19 cellular contexts compared by ENCODE assay signal in the genomic region with DNA sequence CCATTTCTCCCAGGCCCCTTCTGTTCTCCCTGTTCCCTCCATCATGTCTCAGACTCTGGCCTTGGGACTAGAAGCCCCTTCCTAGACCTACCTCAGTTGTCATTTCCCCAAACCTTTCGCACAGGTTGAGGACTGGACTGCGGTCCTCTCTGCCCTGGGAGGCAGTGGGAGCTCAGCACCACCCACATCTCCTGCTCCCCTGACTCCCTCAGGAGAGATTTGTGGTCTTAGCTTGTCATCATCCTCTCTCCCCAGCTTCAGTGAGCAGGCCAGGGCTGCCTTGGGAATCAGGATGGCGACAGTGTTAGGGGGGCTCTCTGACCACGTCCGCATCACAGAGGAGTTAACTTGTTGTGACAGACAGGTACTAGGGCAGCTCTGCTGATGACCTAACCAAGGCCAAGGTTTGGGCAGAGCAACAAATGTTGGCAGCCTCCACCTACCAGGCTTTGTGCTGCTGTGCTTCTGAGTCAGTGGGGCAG. TPM values are rescaled to one million over a fixed set of nuclear protein-coding genes. Genes with fewer than 3 reads are reported as not detected.
DNase-seq lines count a peak whose midpoint lies in the region; ATAC-seq and TF ChIP-seq lines count a peak whose summit lies in the region.
"Had no signal": no experiment of that assay in that cellular context is flagged by ENCODE, and none has a peak within 500 bp of the region (broad histone marks: within the 10 kb centered on the region; RNA-seq: fewer than 3 reads in every experiment).

No MANE protein-coding gene starts in this region.

- CTCF ChIA-PET in IMR-90 (lab: Yijun Ruan, JAX) = no interaction called here
- CTCF ChIA-PET in SK-N-SH (lab: Yijun Ruan, JAX) = no interaction called here

- TF ChIP-seq RAD21 in IMR-90 (IDR thresholded peaks at IDR 0.05; ENCODE audit: low read length) (no peak), SK-N-SH (IDR thresholded peaks at IDR 0.05; ENCODE audit: low read length) (no peak)

- peak overlapping the region; percentile 38 for H2AFZ ChIP-seq in GM23338
- H2AFZ ChIP-seq in IMR-90 (replicated peaks; ENCODE audit: low read length, poor library complexity) = peak overlapping the region; percentile 21
- H2AFZ ChIP-seq in neuronal stem cell (ENCODE audit: low read length) = no peak overlapping the region
- H2AFZ ChIP-seq in SK-N-SH (ENCODE audit: low read depth) = no peak overlapping the region
- H2AFZ ChIP-seq: GM23248 had no signal

- WGBS in IMR-90 (ENCODE audit: extremely low coverage in 2 of 2, insufficient read length in 1 of 2), 2 experiments = no CpG with 5 or more reads among the region's 5 CpGs
- no CpG with 5 or more reads among the region's 5 CpGs for WGBS in mesendoderm (ENCODE audit: extremely low coverage, insufficient coverage, low lambda C conversion rate)
- WGBS in neuronal stem cell (ENCODE audit: extremely low coverage in 2 of 2, insufficient read length in 2 of 2, insufficient replicate concordance in 1 of 2), 2 donors = no CpG with 5 or more reads among the region's 5 CpGs
- 92% methylated on average over 2 of the region's 5 CpGs for WGBS in SK-N-SH (ENCODE audit: low lambda C conversion rate)

- H3K27me3 Mint-ChIP-seq in GM23338 (ENCODE audit: insufficient read depth, low read depth, poor library complexity) = peaks cover 15% of the 10 kb centered on the region
- no peaks in the 10 kb centered on the region for H3K27me3 Mint-ChIP-seq in T-helper 2 cell treated with Interferon-gamma antibody and Interleukin-4, amounts not matched to agents 5 μg/mL and 100 μg/mL, for 36 hours (ENCODE audit: low read depth)

- H3K18ac ChIP-seq in IMR-90 (ENCODE audit: low read depth, low read length) = no peak overlapping the region
- H3K18ac ChIP-seq in mesendoderm (ENCODE audit: low read length) = no peak overlapping the region
- H3K18ac ChIP-seq in neuronal stem cell (ENCODE audit: low read length) = peak overlapping the region; percentile 74

- H2AK9ac ChIP-seq in IMR-90 (replicated peaks; ENCODE audit: low read depth, low read length, poor library complexity) = no peak overlapping the region

- H3K4me3 ChIP-seq in GM23338 (no peak overlapping the region), IMR-90 (ENCODE audit: insufficient read depth, low read depth, low read length) (no peak overlapping the region), mesendoderm (ENCODE audit: low read length) (no peak overlapping the region), neuronal stem cell (ENCODE audit: low read length in 2 of 2) (peak overlapping the region in 1 of 2 donors; percentile 38), SK-N-SH (ENCODE audit: low read depth in 2 of 2, low read length in 1 of 2) (no peak overlapping the region)
- H3K4me3 ChIP-seq: GM23248, HAP-1 had no signal

- TF ChIP-seq CTCF in GM23338 (conservative IDR thresholded peaks at IDR 0.05; ENCODE audit: low read depth in 2 of 2) = no peak
- TF ChIP-seq CTCF in IMR-90 (conservative IDR thresholded peaks at IDR 0.05; ENCODE audit: low read depth, low read length) = no peak
- TF ChIP-seq CTCF in SK-N-SH (IDR thresholded peaks at IDR 0.05) = no peak

- H3K36me3 ChIP-seq in GM23338 (ENCODE audit: insufficient read depth) (no peaks in the 10 kb centered on the region), IMR-90 (ENCODE audit: control insufficient read depth, insufficient read depth, low read length) (no peaks in the 10 kb centered on the region), mesendoderm (ENCODE audit: control insufficient read depth, insufficient read depth, low read length) (no peaks in the 10 kb centered on the region), neuronal stem cell (replicated peaks in 1 of 2; ENCODE audit: control insufficient read depth in 2 of 2, insufficient read depth in 2 of 2, low read length in 2 of 2) (no peaks in the 10 kb centered on the region), SK-N-SH (replicated peaks in 1 of 2; ENCODE audit: control insufficient read depth in 1 of 2, insufficient read depth in 2 of 2, low read length in 1 of 2) (no peaks in the 10 kb centered on the region)
- H3K36me3 ChIP-seq: HAP-1 had no signal

- H4K91ac ChIP-seq in IMR-90 (ENCODE audit: insufficient read depth, low read depth, low read length) (no peak overlapping the region), neuronal stem cell (ENCODE audit: low read depth, low read length, poor library complexity) (no peak overlapping the region)

- H3F3A ChIP-seq in GM23338 (replicated peaks; ENCODE audit: low read depth) = no peaks in the 10 kb centered on the region
- no peaks in the 10 kb centered on the region for H3F3A ChIP-seq in SK-N-SH (replicated peaks; ENCODE audit: insufficient read depth)

- H2BK12ac ChIP-seq in neuronal stem cell (ENCODE audit: low read length) = no peak overlapping the region

- no peak overlapping the region for H3K9ac ChIP-seq in IMR-90 (ENCODE audit: low read depth, low read length)
- H3K9ac ChIP-seq in mesendoderm (ENCODE audit: low read length) = no peak overlapping the region
- H3K9ac ChIP-seq in neuronal stem cell (ENCODE audit: low read depth, low read length, poor library complexity) = no peak overlapping the region
- no peak overlapping the region for H3K9ac ChIP-seq in SK-N-SH
- H3K9ac ChIP-seq: GM23248 had no signal

- H2BK120ac ChIP-seq in IMR-90 (ENCODE audit: low read depth, low read length) = no peak overlapping the region
- H2BK120ac ChIP-seq in mesendoderm (ENCODE audit: low read depth, low read length) = no peak overlapping the region
- H2BK120ac ChIP-seq in neuronal stem cell (ENCODE audit: low read depth, low read length) = no peak overlapping the region

- H3K9me3 Mint-ChIP-seq in GM23338 = no peaks in the 10 kb centered on the region
- no peaks in the 10 kb centered on the region for H3K9me3 Mint-ChIP-seq in T-helper 2 cell treated with Interferon-gamma antibody and Interleukin-4, amounts not matched to agents 5 μg/mL and 100 μg/mL, for 36 hours
- H3K9me3 Mint-ChIP-seq: HFFc6 had no signal

- TF ChIP-seq EP300 in SK-N-SH (IDR thresholded peaks at IDR 0.05; ENCODE audit: borderline replicate concordance in 1 of 2, low read depth in 1 of 2, low read length in 1 of 2) = no peak

- H2BK5ac ChIP-seq in IMR-90 (ENCODE audit: low read depth, low read length, poor library complexity, severe bottlenecking) (no peak overlapping the region), mesendoderm (ENCODE audit: low read length) (no peak overlapping the region), neuronal stem cell (ENCODE audit: low read length) (no peak overlapping the region)

- H2BK20ac ChIP-seq in IMR-90 (ENCODE audit: low read depth, low read length) = no peak overlapping the region

- H4K8ac ChIP-seq in IMR-90 (ENCODE audit: low read depth in 2 of 2, low read length in 2 of 2) (no peak overlapping the region), mesendoderm (ENCODE audit: low read depth, low read length) (no peak overlapping the region), neuronal stem cell (ENCODE audit: low read depth, low read length) (no peak overlapping the region)

- H3K4me1 ChIP-seq in GM23338 (ENCODE audit: insufficient read depth) = no peaks in the 10 kb centered on the region
- no peaks in the 10 kb centered on the region for H3K4me1 ChIP-seq in IMR-90 (ENCODE audit: control insufficient read depth, insufficient read depth, low read length)
- peaks cover 6% of the 10 kb centered on the region for H3K4me1 ChIP-seq in mesendoderm (ENCODE audit: control insufficient read depth, low read depth, low read length)
- H3K4me1 ChIP-seq in neuronal stem cell (ENCODE audit: control insufficient read depth in 2 of 2, insufficient read depth in 1 of 2, low read depth in 1 of 2, low read length in 2 of 2) = peaks cover 0 to 11% of the 10 kb centered on the region in 2 donors
- no peaks in the 10 kb centered on the region for H3K4me1 ChIP-seq in SK-N-SH (ENCODE audit: control insufficient read depth in 1 of 2, insufficient read depth in 2 of 2, low read depth in 1 of 2, low read length in 1 of 2)
- H3K4me1 ChIP-seq: HAP-1 had no signal

- no peak overlapping the region for H3K27ac Mint-ChIP-seq in GM23338
- no peak overlapping the region for H3K27ac Mint-ChIP-seq in T-helper 2 cell treated with Interferon-gamma antibody and Interleukin-4, amounts not matched to agents 5 μg/mL and 100 μg/mL, for 36 hours
- H3K27ac Mint-ChIP-seq: HFFc6 had no signal

- H3K9me2 ChIP-seq in GM23338 (ENCODE audit: insufficient read depth) (no peaks in the 10 kb centered on the region), SK-N-SH (no peaks in the 10 kb centered on the region)

- H3K79me2 ChIP-seq in GM23338 (replicated peaks; ENCODE audit: insufficient read depth) = no peaks in the 10 kb centered on the region
- H3K79me2 ChIP-seq in mesendoderm (ENCODE audit: control insufficient read depth, insufficient read depth, low read length) = no peaks in the 10 kb centered on the region
- H3K79me2 ChIP-seq in SK-N-SH (ENCODE audit: insufficient read depth) = no peaks in the 10 kb centered on the region

- H4K20me1 ChIP-seq in GM23338 (replicated peaks; ENCODE audit: insufficient read depth) (no peaks in the 10 kb centered on the region), IMR-90 (ENCODE audit: insufficient read depth, low read length) (no peaks in the 10 kb centered on the region), SK-N-SH (ENCODE audit: insufficient read depth) (no peaks in the 10 kb centered on the region)

- ATAC-seq in GM23338 = no peak
- ATAC-seq in IMR-90 (ENCODE audit: low read depth) = no peak

- no peak overlapping the region for H3K14ac ChIP-seq in IMR-90 (replicated peaks; ENCODE audit: low read depth, low read length)
- peak overlapping the region; percentile 9 for H3K14ac ChIP-seq in neuronal stem cell (ENCODE audit: low read length)

- H3K79me1 ChIP-seq in IMR-90 (ENCODE audit: low read depth in 1 of 2, low read length in 2 of 2) (no peaks in the 10 kb centered on the region), mesendoderm (ENCODE audit: low read length) (no peaks in the 10 kb centered on the region), neuronal stem cell (ENCODE audit: low read depth, low read length) (no peaks in the 10 kb centered on the region)

- no peak overlapping the region for H2BK15ac ChIP-seq in IMR-90 (ENCODE audit: low read depth, low read length)
- H2BK15ac ChIP-seq in mesendoderm (replicated peaks; ENCODE audit: low read depth) = no peak overlapping the region
- H2BK15ac ChIP-seq in neuronal stem cell (ENCODE audit: low read length) = peak overlapping the region; percentile 62

- H2AK5ac ChIP-seq in IMR-90 (ENCODE audit: low read depth, low read length) = no peak overlapping the region
- H2AK5ac ChIP-seq in mesendoderm (ENCODE audit: low read length) = no peak overlapping the region
- H2AK5ac ChIP-seq in neuronal stem cell (ENCODE audit: low read depth, low read length) = peak overlapping the region; percentile 53

- no peak overlapping the region for H3K27ac ChIP-seq in GM23338 (ENCODE audit: low read depth)
- no peak overlapping the region for H3K27ac ChIP-seq in IMR-90 (ENCODE audit: insufficient read depth, low read length)
- H3K27ac ChIP-seq in mesendoderm (ENCODE audit: low read depth, low read length) = no peak overlapping the region
- H3K27ac ChIP-seq in neuronal stem cell (replicated peaks; ENCODE audit: low read length) = no peak overlapping the region
- H3K27ac ChIP-seq in SK-N-SH (ENCODE audit: low read depth in 2 of 2, low read length in 1 of 2) = no peak overlapping the region
- H3K27ac ChIP-seq: GM23248 had no signal

- intact Hi-C loops in IMR-90 (cut with micrococcal nuclease) = no loop called here

- dilution Hi-C loops in IMR-90 (cut with HindIII; ENCODE audit: low sequenced_read_pairs, unreplicated experiment) = no loop called here

- H3K9me3 ChIP-seq in IMR-90 (ENCODE audit: control insufficient read depth, insufficient read depth, low read length) = no peaks in the 10 kb centered on the region
- H3K9me3 ChIP-seq in neuronal stem cell (replicated peaks in 1 of 2; ENCODE audit: control insufficient read depth in 2 of 2, insufficient read depth in 1 of 2, low read depth in 1 of 2, low read length in 2 of 2) = peaks cover 0 to 3% of the 10 kb centered on the region in 2 donors
- H3K9me3 ChIP-seq in SK-N-SH = no peaks in the 10 kb centered on the region
- H3K9me3 ChIP-seq: HAP-1 had no signal

- H3K27me3 ChIP-seq in GM23338 (ENCODE audit: insufficient read depth) (peaks cover 10% of the 10 kb centered on the region), IMR-90 (ENCODE audit: control insufficient read depth, insufficient read depth, low read length) (no peaks in the 10 kb centered on the region; the same call in 1 of the 2 replicates), mesendoderm (ENCODE audit: insufficient read depth, low read length, poor library complexity) (no peaks in the 10 kb centered on the region), neuronal stem cell (ENCODE audit: control insufficient read depth in 3 of 3, insufficient read depth in 3 of 3, low read depth in 1 of 3, low read length in 3 of 3) (peaks cover 0 to 4% (median 2%) of the 10 kb centered on the region in 3 experiments), SK-N-SH (ENCODE audit: insufficient read depth) (no peaks in the 10 kb centered on the region)

- no peak overlapping the region for H3K56ac ChIP-seq in IMR-90 (ENCODE audit: extremely low read depth, insufficient read depth, low read length)
- H3K56ac ChIP-seq in mesendoderm (ENCODE audit: low read length) = peak overlapping the region; percentile 25

- in situ Hi-C loops in IMR-90 (cut with MboI; ENCODE audit: low sequenced_read_pairs) = no loop called here

- TF ChIP-seq POLR2A in IMR-90 (IDR thresholded peaks at IDR 0.05; ENCODE audit: low read depth, low read length) = no peak

- no peak overlapping the region for H3K4me2 ChIP-seq in GM23338
- H3K4me2 ChIP-seq in IMR-90 (ENCODE audit: low read depth, low read length) = no peak overlapping the region
- H3K4me2 ChIP-seq in mesendoderm (ENCODE audit: low read length) = no peak overlapping the region
- H3K4me2 ChIP-seq in neuronal stem cell (ENCODE audit: insufficient read depth, low read length, poor library complexity, severe bottlenecking) = no peak overlapping the region
- H3K4me2 ChIP-seq in SK-N-SH = no peak overlapping the region

- POLR2A ChIA-PET in IMR-90 (lab: Charles Lee; ENCODE audit: unreplicated experiment) (no interaction called here), SK-N-SH (lab: Yijun Ruan, JAX) (no interaction called here)

- H3K23ac ChIP-seq in IMR-90 (ENCODE audit: low read depth, low read length) (no peak overlapping the region), mesendoderm (ENCODE audit: low read length) (no peak overlapping the region), neuronal stem cell (ENCODE audit: low read depth, low read length, poor library complexity) (no peak overlapping the region)

- H4K5ac ChIP-seq in IMR-90 (ENCODE audit: low read depth, low read length) (no peak overlapping the region), mesendoderm (ENCODE audit: low read length) (no peak overlapping the region)

- no peak for DNase-seq in GM23338 (ENCODE audit: low spot score)
- no peak for DNase-seq in IMR-90
- DNase-seq in mesendoderm = no peak
- no peak for DNase-seq in neuronal stem cell (ENCODE audit: low spot score)
- no peak for DNase-seq in HuH-7.5 (ENCODE audit: low spot score)
- no peak for DNase-seq in T-helper 2 cell treated with Interferon-gamma antibody and Interleukin-4, amounts not matched to agents 5 μg/mL and 100 μg/mL, for 36 hours (ENCODE audit: low spot score)
- DNase-seq in SK-N-SH = no peak
- DNase-seq: C1 segment of cervical spinal cord; Calu3; CD4-positive, alpha-beta memory T cell; COR-L47; DMS53; DND-41; GM23248; HFFc6 had no signal

- H3K4ac ChIP-seq in IMR-90 (ENCODE audit: low read depth, low read length) = no peak overlapping the region
- H3K4ac ChIP-seq in mesendoderm (ENCODE audit: low read depth, low read length) = no peak overlapping the region
- no peak overlapping the region for H3K4ac ChIP-seq in neuronal stem cell (ENCODE audit: low read length)

- no peak overlapping the region for H3K4me3 Mint-ChIP-seq in GM23338
- no peak overlapping the region for H3K4me3 Mint-ChIP-seq in T-helper 2 cell treated with Interferon-gamma antibody and Interleukin-4, amounts not matched to agents 5 μg/mL and 100 μg/mL, for 36 hours
- H3K4me3 Mint-ChIP-seq: CD4-positive, alpha-beta memory T cell; HFFc6 had no signal

- H3K4me1 Mint-ChIP-seq in GM23338 = peaks cover 9% of the 10 kb centered on the region
- H3K4me1 Mint-ChIP-seq in T-helper 2 cell treated with Interferon-gamma antibody and Interleukin-4, amounts not matched to agents 5 μg/mL and 100 μg/mL, for 36 hours (ENCODE audit: low read depth) = no peaks in the 10 kb centered on the region
- H3K4me1 Mint-ChIP-seq: CD4-positive, alpha-beta memory T cell had no signal

- no peaks in the 10 kb centered on the region for H3K9me1 ChIP-seq in IMR-90 (ENCODE audit: insufficient read depth, low read length)

- H3K36me3 Mint-ChIP-seq in GM23338 (ENCODE audit: low read depth) = no peaks in the 10 kb centered on the region
- no peaks in the 10 kb centered on the region for H3K36me3 Mint-ChIP-seq in T-helper 2 cell treated with Interferon-gamma antibody and Interleukin-4, amounts not matched to agents 5 μg/mL and 100 μg/mL, for 36 hours (ENCODE audit: low read depth)
- H3K36me3 Mint-ChIP-seq: CD4-positive, alpha-beta memory T cell had no signal

- no TSS peak for BruUV-seq in IMR-90 (replicated peaks; lab: Mats Ljungman, UMichigan)

RNA-seq across cellular contexts. Expression of a gene that starts 25.6 kb away (rescaled TPM):
- not detected in 2 replicates for total RNA-seq in GM23338 (2014; rRNA removed; shearing (Covaris generic))
- 0.16 TPM in 1 of 2 replicates, not detected in the other for polyA plus RNA-seq in GM23338 (2016; fragmentation: Nextera tagmentation; extraction: Ambion mirVana)
- 0.18 and 0.28 TPM in 2 replicates for total RNA-seq in IMR-90 (2012; rRNA removed)
- polyA plus RNA-seq in IMR-90 (2012; rRNA removed) = 0.01 and 0.03 TPM in 2 replicates
- 0.01 TPM in 1 of 2 replicates, not detected in the other for polyA plus RNA-seq in IMR-90 (2012; cell fraction: cytosol; rRNA removed)
- polyA plus RNA-seq in IMR-90 (2012; cell fraction: nucleus; rRNA removed; ENCODE audit: low replicate concordance) = 0.02 and 0.23 TPM in 2 replicates
- not detected for polyA plus RNA-seq in mesendoderm (2013, experiment 1 of 2)
- polyA plus RNA-seq in mesendoderm (2013, experiment 2 of 2) = not detected
- not detected for polyA plus RNA-seq in neuronal stem cell (2013, experiment 1 of 2)
- not detected for polyA plus RNA-seq in neuronal stem cell (2013, experiment 2 of 2)
- not detected in 2 replicates for polyA plus RNA-seq in SK-N-SH (2012; rRNA removed)
- polyA plus RNA-seq in SK-N-SH (2012; cell fraction: cytosol; rRNA removed) = not detected in 2 replicates
- polyA plus RNA-seq in SK-N-SH (2012; cell fraction: nucleus; rRNA removed) = not detected in 2 replicates
- total RNA-seq: A172; A673; Calu3; CD4-positive, alpha-beta memory T cell; GM23248; HFFc6 had no signal
- polyA plus RNA-seq: BJ, GM23248 had no signal

RNA-seq across cellular contexts. Expression of a gene that starts 58.2 kb away (rescaled TPM):
- total RNA-seq in GM23338 (2014; rRNA removed; shearing (Covaris generic)) = 0.78 and 1.0 TPM in 2 replicates
- 0.19 and 0.40 TPM in 2 replicates for polyA plus RNA-seq in GM23338 (2016; fragmentation: Nextera tagmentation; extraction: Ambion mirVana)
- total RNA-seq in IMR-90 (2012; rRNA removed) = not detected in 2 replicates
- not detected in 2 replicates for polyA plus RNA-seq in IMR-90 (2012; rRNA removed)
- not detected in 2 replicates for polyA plus RNA-seq in IMR-90 (2012; cell fraction: cytosol; rRNA removed)
- not detected in 2 replicates for polyA plus RNA-seq in IMR-90 (2012; cell fraction: nucleus; rRNA removed; ENCODE audit: low replicate concordance)
- polyA plus RNA-seq in mesendoderm (2013, experiment 1 of 2) = 6.7 TPM
- 5.8 TPM for polyA plus RNA-seq in mesendoderm (2013, experiment 2 of 2)
- polyA plus RNA-seq in neuronal stem cell (2013, experiment 1 of 2) = 0.08 TPM
- 0.12 TPM for polyA plus RNA-seq in neuronal stem cell (2013, experiment 2 of 2)
- not detected in 2 replicates for polyA plus RNA-seq in SK-N-SH (2012; rRNA removed)
- polyA plus RNA-seq in SK-N-SH (2012; cell fraction: cytosol; rRNA removed) = not detected in 2 replicates
- not detected in 2 replicates for polyA plus RNA-seq in SK-N-SH (2012; cell fraction: nucleus; rRNA removed)
- total RNA-seq: CD4-positive, alpha-beta memory T cell; GM23248; HFFc6 had no signal
- polyA plus RNA-seq: BJ; CD4-positive, alpha-beta memory T cell; GM23248 had no signal

Comparison
In these comparisons a context has a peak if more than half of its experiments do, and no peak if none do; other contexts are left out.
1. H2AFZ ChIP-seq: peak in GM23338 (single experiment) and IMR-90 (single experiment); none in neuronal stem cell (single experiment) and SK-N-SH (single experiment).